12 cellular contexts compared by ENCODE assay signal in genomic region chrX:115234220-115234557, GRCh38. TPM values are rescaled to one million over a fixed set of nuclear protein-coding genes. Genes with fewer than 3 reads are reported as not detected.
DNase-seq lines count a peak whose midpoint lies in the region; ATAC-seq and TF ChIP-seq lines count a peak whose summit lies in the region.
"Had no signal": no experiment of that assay in that cellular context is flagged by ENCODE, and none has a peak within 500 bp of the region (broad histone marks: within the 10 kb centered on the region; RNA-seq: fewer than 3 reads in every experiment).

No MANE protein-coding gene starts in this region.

- no peaks in the 10 kb centered on the region for H4K20me1 ChIP-seq in SK-N-SH (ENCODE audit: insufficient read depth)
- H4K20me1 ChIP-seq: BLaER1 treated with 17β-estradiol and CSF1 and Interleukin-3, amounts not matched to agents 10 nM and 100 nM had no signal

- peak overlapping the region; percentile 79 for H3K4me3 Mint-ChIP-seq in glutamatergic neuron (ENCODE audit: unreplicated experiment)

- H3K9me2 ChIP-seq in SK-N-SH: no peaks in the 10 kb centered on the region

- no peaks in the 10 kb centered on the region for H3K36me3 ChIP-seq in ACC112 (ENCODE audit: insufficient read depth, low read length)
- no peaks in the 10 kb centered on the region for H3K36me3 ChIP-seq in SK-N-SH (replicated peaks in 1 of 2; ENCODE audit: control insufficient read depth in 1 of 2, insufficient read depth in 2 of 2, low read length in 1 of 2)
- no peaks in the 10 kb centered on the region for H3K36me3 ChIP-seq in psoas muscle (ENCODE audit: insufficient read depth in 1 of 2, low read depth in 1 of 2)
- H3K36me3 ChIP-seq: BLaER1 treated with 17β-estradiol and CSF1 and Interleukin-3, amounts not matched to agents 10 nM and 100 nM had no signal

- H3K27ac ChIP-seq in ACC112 (ENCODE audit: low read depth, low read length): no peak overlapping the region
- H3K27ac ChIP-seq in SK-N-SH (ENCODE audit: low read depth in 2 of 2, low read length in 1 of 2): peak overlapping the region in 1 of 2 experiments; percentile 53; a peak in 1 of 4 replicates
- no peak overlapping the region for H3K27ac ChIP-seq in psoas muscle
- H3K27ac ChIP-seq: BLaER1 treated with 17β-estradiol and CSF1 and Interleukin-3, amounts not matched to agents 10 nM and 100 nM; epithelial cell of prostate had no signal

- TF ChIP-seq EP300 in SK-N-SH (IDR thresholded peaks at IDR 0.05; ENCODE audit: borderline replicate concordance in 1 of 2, low read depth in 1 of 2, low read length in 1 of 2): no peak

- DNase-seq in SK-N-SH (no peak), glutamatergic neuron (no peak), psoas muscle (no peak), NCI-H524 (lab: John Stamatoyannopoulos, UW) (no peak), SK-N-DZ (ENCODE audit: low spot score) (no peak), NCI-H1048 (lab: John Stamatoyannopoulos, UW) (no peak)
- DNase-seq: activated effector memory CD4-positive, alpha-beta T cell treated with Interleukin-2 at 50 U/mL for 16 hours had no signal

- H3K79me2 ChIP-seq in ACC112 (ENCODE audit: control insufficient read depth, insufficient read depth, low read length, unreplicated experiment): peaks cover 18% of the 10 kb centered on the region
- no peaks in the 10 kb centered on the region; the same call in 1 of the 2 replicates for H3K79me2 ChIP-seq in SK-N-SH (ENCODE audit: insufficient read depth)

- CTCF ChIA-PET in SK-N-SH (lab: Yijun Ruan, JAX): no interaction called here

- no peak for ATAC-seq in psoas muscle
- ATAC-seq in HG02623 (IDR thresholded peaks at IDR 0.05; ENCODE audit: unreplicated experiment): no peak
- ATAC-seq: naive thymus-derived CD4-positive, alpha-beta T cell had no signal

- no peaks in the 10 kb centered on the region for H3F3A ChIP-seq in SK-N-SH (replicated peaks; ENCODE audit: insufficient read depth)

- H3K4me1 Mint-ChIP-seq in glutamatergic neuron (ENCODE audit: low read depth, unreplicated experiment): peaks cover 14% of the 10 kb centered on the region

- H3K4me1 ChIP-seq in ACC112 (ENCODE audit: control insufficient read depth, insufficient read depth, low read length, unreplicated experiment) (peaks cover 36% of the 10 kb centered on the region), SK-N-SH (ENCODE audit: control insufficient read depth in 1 of 2, insufficient read depth in 2 of 2, low read depth in 1 of 2, low read length in 1 of 2) (no peaks in the 10 kb centered on the region; a peak in 1 of 4 replicates), psoas muscle (no peaks in the 10 kb centered on the region)
- H3K4me1 ChIP-seq: BLaER1 treated with 17β-estradiol and CSF1 and Interleukin-3, amounts not matched to agents 10 nM and 100 nM had no signal

- H3K27me3 ChIP-seq in ACC112 (ENCODE audit: insufficient read depth, low read length): no peaks in the 10 kb centered on the region
- H3K27me3 ChIP-seq in SK-N-SH (ENCODE audit: insufficient read depth): no peaks in the 10 kb centered on the region
- peaks cover 0 to 53% (median 0%) of the 10 kb centered on the region in 3 donors for H3K27me3 ChIP-seq in psoas muscle (ENCODE audit: insufficient read depth in 3 of 3, low read length in 2 of 3)

- H3K36me3 Mint-ChIP-seq in glutamatergic neuron (ENCODE audit: unreplicated experiment): no peaks in the 10 kb centered on the region
- H3K36me3 Mint-ChIP-seq: naive thymus-derived CD4-positive, alpha-beta T cell had no signal

- H3K9ac ChIP-seq in SK-N-SH: no peak overlapping the region
- H3K9ac ChIP-seq: BLaER1 treated with 17β-estradiol and CSF1 and Interleukin-3, amounts not matched to agents 10 nM and 100 nM had no signal

- H3K4me3 ChIP-seq in ACC112 (ENCODE audit: low read depth, low read length) (peak overlapping the region; percentile 90), SK-N-SH (ENCODE audit: low read depth in 2 of 2, low read length in 1 of 2) (peak overlapping the region; percentile 57 to 72), psoas muscle (peak overlapping the region; percentile 57)
- H3K4me3 ChIP-seq: BLaER1 treated with 17β-estradiol and CSF1 and Interleukin-3, amounts not matched to agents 10 nM and 100 nM had no signal

- no peak overlapping the region for H3K27ac Mint-ChIP-seq in glutamatergic neuron (ENCODE audit: unreplicated experiment)
- H3K27ac Mint-ChIP-seq: naive thymus-derived CD4-positive, alpha-beta T cell had no signal

- intact Hi-C loops in psoas muscle (cut with DNase I): no loop called here

- no peak for TF ChIP-seq RAD21 in SK-N-SH (IDR thresholded peaks at IDR 0.05; ENCODE audit: low read length)

- H3K4me2 ChIP-seq in SK-N-SH: peak overlapping the region; percentile 72
- H3K4me2 ChIP-seq: BLaER1 treated with 17β-estradiol and CSF1 and Interleukin-3, amounts not matched to agents 10 nM and 100 nM had no signal

- no peak for TF ChIP-seq CTCF in SK-N-SH (IDR thresholded peaks at IDR 0.05)
- TF ChIP-seq CTCF in glutamatergic neuron (IDR thresholded peaks at IDR 0.05; ENCODE audit: partially characterized antibody, unreplicated experiment): no peak
- no peak for TF ChIP-seq CTCF in psoas muscle (IDR thresholded peaks at IDR 0.05)

- 7% methylated on average over 8 of the region's 8 CpGs for WGBS in SK-N-SH (ENCODE audit: low lambda C conversion rate)
- 3 to 27% (median 3%) methylated on average over 8 of the region's 8 CpGs for WGBS in psoas muscle, 3 donors

- H3K27me3 Mint-ChIP-seq in glutamatergic neuron (ENCODE audit: unreplicated experiment): no peaks in the 10 kb centered on the region

- no peaks in the 10 kb centered on the region for H3K9me3 ChIP-seq in SK-N-SH
- no peaks in the 10 kb centered on the region for H3K9me3 ChIP-seq in psoas muscle

- peak overlapping the region; percentile 65 for H2AFZ ChIP-seq in ACC112 (ENCODE audit: low read length, unreplicated experiment)
- H2AFZ ChIP-seq in SK-N-SH (ENCODE audit: low read depth): peak overlapping the region; percentile 78; the same call in 1 of the 2 replicates

- POLR2A ChIA-PET in SK-N-SH (lab: Yijun Ruan, JAX): no interaction called here

- no peaks in the 10 kb centered on the region for H3K9me3 Mint-ChIP-seq in glutamatergic neuron (ENCODE audit: unreplicated experiment)

TF ChIP-seq in SK-N-SH, 30 proteins besides CTCF, POLR2A, EP300 and RAD21 (continues in another document):
- TF ChIP-seq, protein P1, sequence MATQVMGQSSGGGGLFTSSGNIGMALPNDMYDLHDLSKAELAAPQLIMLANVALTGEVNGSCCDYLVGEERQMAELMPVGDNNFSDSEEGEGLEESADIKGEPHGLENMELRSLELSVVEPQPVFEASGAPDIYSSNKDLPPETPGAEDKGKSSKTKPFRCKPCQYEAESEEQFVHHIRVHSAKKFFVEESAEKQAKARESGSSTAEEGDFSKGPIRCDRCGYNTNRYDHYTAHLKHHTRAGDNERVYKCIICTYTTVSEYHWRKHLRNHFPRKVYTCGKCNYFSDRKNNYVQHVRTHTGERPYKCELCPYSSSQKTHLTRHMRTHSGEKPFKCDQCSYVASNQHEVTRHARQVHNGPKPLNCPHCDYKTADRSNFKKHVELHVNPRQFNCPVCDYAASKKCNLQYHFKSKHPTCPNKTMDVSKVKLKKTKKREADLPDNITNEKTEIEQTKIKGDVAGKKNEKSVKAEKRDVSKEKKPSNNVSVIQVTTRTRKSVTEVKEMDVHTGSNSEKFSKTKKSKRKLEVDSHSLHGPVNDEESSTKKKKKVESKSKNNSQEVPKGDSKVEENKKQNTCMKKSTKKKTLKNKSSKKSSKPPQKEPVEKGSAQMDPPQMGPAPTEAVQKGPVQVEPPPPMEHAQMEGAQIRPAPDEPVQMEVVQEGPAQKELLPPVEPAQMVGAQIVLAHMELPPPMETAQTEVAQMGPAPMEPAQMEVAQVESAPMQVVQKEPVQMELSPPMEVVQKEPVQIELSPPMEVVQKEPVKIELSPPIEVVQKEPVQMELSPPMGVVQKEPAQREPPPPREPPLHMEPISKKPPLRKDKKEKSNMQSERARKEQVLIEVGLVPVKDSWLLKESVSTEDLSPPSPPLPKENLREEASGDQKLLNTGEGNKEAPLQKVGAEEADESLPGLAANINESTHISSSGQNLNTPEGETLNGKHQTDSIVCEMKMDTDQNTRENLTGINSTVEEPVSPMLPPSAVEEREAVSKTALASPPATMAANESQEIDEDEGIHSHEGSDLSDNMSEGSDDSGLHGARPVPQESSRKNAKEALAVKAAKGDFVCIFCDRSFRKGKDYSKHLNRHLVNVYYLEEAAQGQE (IDR thresholded peaks at IDR 0.05; ENCODE audit: low read depth, low read length): no peak
- TF ChIP-seq EZH2phosphoT487 (IDR thresholded peaks at IDR 0.05; ENCODE audit: borderline replicate concordance, low read depth) (no peak), FOXM1 (IDR thresholded peaks at IDR 0.05; ENCODE audit: low read depth) (no peak), TAF1 (IDR thresholded peaks at IDR 0.05; ENCODE audit: borderline replicate concordance, low read depth, low read length) (no peak), ELF1 (IDR thresholded peaks at IDR 0.05) (no peak), CHD2 (IDR thresholded peaks at IDR 0.05; ENCODE audit: low read length, partially characterized antibody) (no peak), JUND (IDR thresholded peaks at IDR 0.05) (no peak)

RNA-seq across cellular contexts. Expression of gene LRCH2, which starts 0.3 kb away (rescaled TPM):
- polyA plus RNA-seq in SK-N-SH (2012; rRNA removed) (1.7 and 2.3 TPM in 2 replicates), psoas muscle (under 1 TPM; 0.26 to 0.35 (median 0.31) TPM)
- polyA plus RNA-seq in SK-N-SH (2012; cell fraction: cytosol; rRNA removed): 2.9 and 3.5 TPM in 2 replicates
- 1.1 and 2.7 TPM in 2 replicates for polyA plus RNA-seq in SK-N-SH (2012; cell fraction: nucleus; rRNA removed)
- total RNA-seq in glutamatergic neuron (ENCODE audit: unreplicated experiment) (24.2 TPM), psoas muscle (1 to 10 TPM in 1 of 4 donors, under 1 TPM in 3; 0.22 to 1.0 (median 0.46) TPM)
- polyA plus RNA-seq in SK-N-DZ (2014; cell fraction: cytosol; rRNA removed): 11.5 and 14.2 TPM in 2 replicates
- 10.3 and 11.6 TPM in 2 replicates for polyA plus RNA-seq in SK-N-DZ (2014; cell fraction: nucleus; rRNA removed)
- total RNA-seq: naive thymus-derived CD4-positive, alpha-beta T cell had no signal
- polyA plus RNA-seq: naive thymus-derived CD4-positive, alpha-beta T cell had no signal

RNA-seq across cellular contexts. Expression of gene RBMXL3, which starts 45.0 kb away (rescaled TPM):
- not detected in 2 replicates for polyA plus RNA-seq in SK-N-SH (2012; rRNA removed)
- not detected in 2 replicates for polyA plus RNA-seq in SK-N-SH (2012; cell fraction: cytosol; rRNA removed)
- not detected in 2 replicates for polyA plus RNA-seq in SK-N-SH (2012; cell fraction: nucleus; rRNA removed)
- total RNA-seq in glutamatergic neuron (ENCODE audit: unreplicated experiment): not detected
- total RNA-seq in psoas muscle: not detected
- polyA plus RNA-seq in psoas muscle: not detected
- not detected in 2 replicates for polyA plus RNA-seq in SK-N-DZ (2014; cell fraction: cytosol; rRNA removed)
- not detected in 2 replicates for polyA plus RNA-seq in SK-N-DZ (2014; cell fraction: nucleus; rRNA removed)
- total RNA-seq: naive thymus-derived CD4-positive, alpha-beta T cell had no signal
- polyA plus RNA-seq: naive thymus-derived CD4-positive, alpha-beta T cell had no signal

RNA-seq across cellular contexts. Expression of gene LUZP4, which starts 55.3 kb away (rescaled TPM):
- polyA plus RNA-seq in SK-N-SH (2012; rRNA removed) (not detected in 2 replicates), psoas muscle (not detected)
- polyA plus RNA-seq in SK-N-SH (2012; cell fraction: cytosol; rRNA removed): not detected in 2 replicates
- polyA plus RNA-seq in SK-N-SH (2012; cell fraction: nucleus; rRNA removed): not detected in 2 replicates
- total RNA-seq in glutamatergic neuron (ENCODE audit: unreplicated experiment) (not detected), psoas muscle (not detected)
- not detected in 2 replicates for polyA plus RNA-seq in SK-N-DZ (2014; cell fraction: cytosol; rRNA removed)
- not detected in 2 replicates for polyA plus RNA-seq in SK-N-DZ (2014; cell fraction: nucleus; rRNA removed)
- total RNA-seq: naive thymus-derived CD4-positive, alpha-beta T cell had no signal
- polyA plus RNA-seq: naive thymus-derived CD4-positive, alpha-beta T cell had no signal

Comparison
In these comparisons a context has a peak if more than half of its experiments do, and no peak if none do; other contexts are left out.
1. RNA of gene LRCH2, which starts 0.3 kb away (total RNA-seq): 24.2 TPM in glutamatergic neuron (single experiment); 0.22 to 1.0 TPM in psoas muscle; every median in the first group is over 10 times any median in the second.
2. Peak in every context shown above with its lines, with median percentiles within 50 percentile points of each other: H3K4me3 ChIP-seq.